In genomic region chr11:66704659-66705360, GRCh38 we compare ENCODE assay signal across 23 cellular contexts. TPM values are rescaled to one million over a fixed set of nuclear protein-coding genes. Genes with fewer than 3 reads are reported as not detected.
A peak's percentile ranks its signal among the peaks of the same experiment; 100 is the strongest.
DNase-seq lines count a peak whose midpoint lies in the region; ATAC-seq, FAIRE-seq and TF ChIP-seq lines count a peak whose summit lies in the region.
"Had no signal": no experiment of that assay in that cellular context is flagged by ENCODE, and none has a peak within 500 bp of the region (broad histone marks: within the 10 kb centered on the region; RNA-seq: fewer than 3 reads in every experiment).

No MANE protein-coding gene starts in this region.

- H3K4me3 ChIP-seq in breast epithelium (no peak overlapping the region), endothelial cell of umbilical vein (replicated peaks in 1 of 3; ENCODE audit: insufficient read depth in 1 of 3, low read depth in 1 of 3, low read length in 3 of 3) (no peak overlapping the region), mucosa of descending colon (no peak overlapping the region), upper lobe of right lung (no peak overlapping the region)
- H3K4me3 ChIP-seq: SK-N-MC had no signal

- no peak overlapping the region for H3K9ac ChIP-seq in endothelial cell of umbilical vein (replicated peaks; ENCODE audit: extremely low read depth, insufficient read depth, low read length)

- H3K27ac ChIP-seq in breast epithelium (no peak overlapping the region), endothelial cell of umbilical vein (ENCODE audit: insufficient read depth, low read depth, low read length) (no peak overlapping the region), upper lobe of right lung (no peak overlapping the region)
- H3K27ac ChIP-seq: 22Rv1, SK-N-MC had no signal

- no peak overlapping the region for H2AFZ ChIP-seq in endothelial cell of umbilical vein (ENCODE audit: low read depth, low read length)

- H3K4me3 Mint-ChIP-seq in MCF 10A (ENCODE audit: unreplicated experiment) = no peak overlapping the region
- H3K4me3 Mint-ChIP-seq: CD8-positive, alpha-beta T cell had no signal

- H3K36me3 ChIP-seq in breast epithelium = no peaks in the 10 kb centered on the region
- H3K36me3 ChIP-seq in endothelial cell of umbilical vein (ENCODE audit: control insufficient read depth in 2 of 2, extremely low read depth in 1 of 2, insufficient read depth in 2 of 2, low read length in 2 of 2) = no peaks in the 10 kb centered on the region
- no peaks in the 10 kb centered on the region for H3K36me3 ChIP-seq in mucosa of descending colon (ENCODE audit: low read depth)
- H3K36me3 ChIP-seq in upper lobe of right lung = no peaks in the 10 kb centered on the region

- dilution Hi-C loops in endothelial cell of umbilical vein (cut with MboI; ENCODE audit: extremely low pct_ligation_motif_present, low sequenced_read_pairs) = no loop called here

- H3K27me3 Mint-ChIP-seq in MCF 10A (ENCODE audit: insufficient read depth, unreplicated experiment) = no peaks in the 10 kb centered on the region

- intact Hi-C loops in MCF 10A (cut with micrococcal nuclease) (no loop called here), breast epithelium (cut with DNase I; ENCODE audit: low total_unique reads) (no loop called here), endothelial cell of umbilical vein (cut with micrococcal nuclease) (no loop called here), mucosa of descending colon (cut with DNase I, micrococcal nuclease) (no loop called here), upper lobe of right lung (cut with DNase I) (no loop called here)

- H3K27me3 ChIP-seq in breast epithelium (no peaks in the 10 kb centered on the region), endothelial cell of umbilical vein (ENCODE audit: control insufficient read depth in 2 of 2, insufficient read depth in 2 of 2, low read length in 2 of 2) (no peaks in the 10 kb centered on the region), upper lobe of right lung (no peaks in the 10 kb centered on the region)

- ATAC-seq in mucosa of descending colon (peak; percentile 23), upper lobe of right lung (peak; percentile 31), HG03432 (IDR thresholded peaks at IDR 0.05; ENCODE audit: unreplicated experiment) (no peak)
- ATAC-seq: CD8-positive, alpha-beta T cell had no signal

- FAIRE-seq in endothelial cell of umbilical vein (lab: Jason Lieb, UNC) = no peak
- FAIRE-seq: H54 had no signal

- H3K4me2 ChIP-seq in endothelial cell of umbilical vein (ENCODE audit: insufficient read depth, low read length) = no peak overlapping the region

- peak overlapping the region; percentile 63 for H3K27ac Mint-ChIP-seq in MCF 10A (ENCODE audit: low read depth, unreplicated experiment)
- H3K27ac Mint-ChIP-seq: CD8-positive, alpha-beta T cell had no signal

- no TSS peak for BruUV-seq in MCF 10A (replicated peaks; lab: Mats Ljungman, UMichigan)
- TSS peak; percentile 56 for BruUV-seq in endothelial cell of umbilical vein (replicated peaks; lab: Mats Ljungman, UMichigan)

- H4K20me1 ChIP-seq in endothelial cell of umbilical vein (replicated peaks; ENCODE audit: control insufficient read depth, extremely low read depth, insufficient read depth, low read length) = no peaks in the 10 kb centered on the region

- H3K9me3 Mint-ChIP-seq in MCF 10A (ENCODE audit: unreplicated experiment) = no peaks in the 10 kb centered on the region
- H3K9me3 Mint-ChIP-seq: CD8-positive, alpha-beta T cell had no signal

- H3K4me1 ChIP-seq in breast epithelium = no peaks in the 10 kb centered on the region
- H3K4me1 ChIP-seq in endothelial cell of umbilical vein (ENCODE audit: control insufficient read depth, extremely low read depth, insufficient read depth, low read length) = no peaks in the 10 kb centered on the region
- no peaks in the 10 kb centered on the region for H3K4me1 ChIP-seq in mucosa of descending colon (ENCODE audit: low read depth)
- H3K4me1 ChIP-seq in upper lobe of right lung = no peaks in the 10 kb centered on the region

- peaks cover 52% of the 10 kb centered on the region for H3K36me3 Mint-ChIP-seq in MCF 10A (ENCODE audit: insufficient read depth, unreplicated experiment)
- H3K36me3 Mint-ChIP-seq: CD8-positive, alpha-beta T cell had no signal

- no peak for TF ChIP-seq CTCF in MCF 10A (IDR thresholded peaks at IDR 0.05; ENCODE audit: unreplicated experiment)
- no peak for TF ChIP-seq CTCF in breast epithelium (IDR thresholded peaks at IDR 0.05)
- no peak for TF ChIP-seq CTCF in endothelial cell of umbilical vein (IDR thresholded peaks at IDR 0.05; ENCODE audit: extremely low read depth in 1 of 2, insufficient read depth in 1 of 2, low read depth in 1 of 2, low read length in 2 of 2)
- TF ChIP-seq CTCF in mucosa of descending colon (IDR thresholded peaks at IDR 0.05) = no peak
- no peak for TF ChIP-seq CTCF in upper lobe of right lung (IDR thresholded peaks at IDR 0.05)

- H3K4me1 Mint-ChIP-seq in MCF 10A (ENCODE audit: insufficient read depth, unreplicated experiment) = no peaks in the 10 kb centered on the region

- no peak for DNase-seq in MCF 10A (ENCODE audit: unreplicated experiment)
- no peak for DNase-seq in breast epithelium (ENCODE audit: low spot score in 2 of 2)
- no peak for DNase-seq in endothelial cell of umbilical vein (ENCODE audit: low read depth, low spot score)
- DNase-seq in mucosa of descending colon = no peak
- DNase-seq in upper lobe of right lung = no peak
- no peak for DNase-seq in RKO (ENCODE audit: low spot score)
- DNase-seq in stimulated activated CD4-positive, alpha-beta T cell treated with anti-CD3 and anti-CD28 coated beads, Interleukin-2, amount 100 ng/mL, for 48 hours = no peak
- DNase-seq: C1 segment of cervical spinal cord; Calu3; CD8-positive, alpha-beta T cell; DMS153; NCI-H1105 treated with DMSO at 0.1 percent for 48 hours; NCI-H2029 treated with DMSO at 0.1 percent for 48 hours; NCI-H226; NCI-H526; OCI-M1; RPMI8226; SHP77 treated with DMSO at 0.1 percent for 48 hours; SW 1271 had no signal

- CTCF ChIA-PET in MCF 10A (lab: Yijun Ruan, JAX) (interaction anchor here (1.0 kb wide), 1 partner anchor 10 kb away, joined by 8 read pairs; no protein-coding TSS in a partner anchor), endothelial cell of umbilical vein (lab: Charles Lee) (interaction anchor here (0.7 to 1.4 kb wide), 3 partner anchors 10 to 130 kb away, joined by 3 read pairs; no protein-coding TSS in a partner anchor)

- no peaks in the 10 kb centered on the region for H3K79me2 ChIP-seq in endothelial cell of umbilical vein (ENCODE audit: control insufficient read depth, insufficient read depth, low read length)

- H3K9me3 ChIP-seq in breast epithelium (no peaks in the 10 kb centered on the region), endothelial cell of umbilical vein (replicated peaks; ENCODE audit: control insufficient read depth, insufficient read depth, low read length) (no peaks in the 10 kb centered on the region), mucosa of descending colon (no peaks in the 10 kb centered on the region), upper lobe of right lung (no peaks in the 10 kb centered on the region)

- H3K9me1 ChIP-seq in endothelial cell of umbilical vein (replicated peaks; ENCODE audit: control insufficient read depth, extremely low read depth, insufficient read depth, low read length) = no peaks in the 10 kb centered on the region

- TF ChIP-seq POLR2A in breast epithelium (IDR thresholded peaks at IDR 0.05) = no peak
- no peak for TF ChIP-seq POLR2A in endothelial cell of umbilical vein (IDR thresholded peaks at IDR 0.05; ENCODE audit: low read depth, low read length)

- POLR2A ChIA-PET in MCF 10A (lab: Yijun Ruan, JAX) = interaction anchor here (0.5 kb wide), 1 partner anchor 137 kb away, joined by 3 read pairs; no protein-coding TSS in a partner anchor
- POLR2A ChIA-PET in endothelial cell of umbilical vein (lab: Charles Lee) = no interaction called here

TF ChIP-seq in endothelial cell of umbilical vein, 7 proteins besides CTCF, POLR2A, EP300 and RAD21:
- TF ChIP-seq MAX (IDR thresholded peaks at IDR 0.05; ENCODE audit: insufficient read depth, insufficient read length) = no peak
- TF ChIP-seq EZH2 (IDR thresholded peaks at IDR 0.05; ENCODE audit: borderline replicate concordance, low read depth, low read length, severe bottlenecking) = no peak
- TF ChIP-seq GATA2 (IDR thresholded peaks at IDR 0.05; ENCODE audit: insufficient read depth, insufficient read length, low read depth, low read length) = no peak
- no peak for TF ChIP-seq MYC (IDR thresholded peaks at IDR 0.05; ENCODE audit: low read depth, low read length)
- TF ChIP-seq FOS (IDR thresholded peaks at IDR 0.05; ENCODE audit: borderline replicate concordance, insufficient read depth, low read length) = no peak
- TF ChIP-seq POLR2AphosphoS5 (IDR thresholded peaks at IDR 0.05; ENCODE audit: insufficient read depth, low read depth, low read length) = no peak

RNA-seq across cellular contexts. Expression of gene SPTBN2, which starts 24.2 kb away (rescaled TPM):
- total RNA-seq in MCF 10A (2022) (46.9 and 47.2 TPM in 2 replicates), breast epithelium (10 to 100 TPM in 2 of 3 donors, 1 to 10 TPM in 1; 1.1 to 28.7 (median 27.2) TPM), endothelial cell of umbilical vein (18.7 and 19.8 TPM in 2 replicates), mucosa of descending colon (10 to 100 TPM in 1 of 3 donors, 1 to 10 TPM in 2; 3.7 to 10.0 (median 6.3) TPM), upper lobe of right lung (8.1 TPM)
- polyA plus RNA-seq in endothelial cell of umbilical vein = 3.8 and 3.9 TPM in 2 replicates
- polyA plus RNA-seq in endothelial cell of umbilical vein (2011; cell fraction: cytosol; rRNA removed) = 4.9 and 5.0 TPM in 2 replicates
- 21.7 and 29.0 TPM in 2 replicates for polyA plus RNA-seq in endothelial cell of umbilical vein (2011; cell fraction: nucleus; rRNA removed)
- 15.1 and 17.2 TPM in 2 replicates for polyA plus RNA-seq in endothelial cell of umbilical vein (2012)
- 6.6 and 13.0 TPM in 2 replicates for polyA minus RNA-seq in endothelial cell of umbilical vein
- 62.1 TPM for polyA minus RNA-seq in endothelial cell of umbilical vein (2011; cell fraction: cytosol; rRNA and poly(A)+ RNA removed)
- polyA minus RNA-seq in endothelial cell of umbilical vein (2011; cell fraction: nucleus; rRNA and poly(A)+ RNA removed) = 6.7 and 9.9 TPM in 2 replicates
- total RNA-seq: CD8-positive, alpha-beta T cell had no signal

RNA-seq across cellular contexts. Expression of gene RBM4B, which starts 27.1 kb away (rescaled TPM):
- total RNA-seq in MCF 10A (2022) (9.5 and 13.5 TPM in 2 replicates), breast epithelium (10 to 100 TPM; 14.9 to 43.8 (median 25.9) TPM), endothelial cell of umbilical vein (19.4 and 22.2 TPM in 2 replicates), mucosa of descending colon (10 to 100 TPM; 16.7 to 22.7 (median 16.7) TPM), upper lobe of right lung (9.5 TPM)
- polyA plus RNA-seq in endothelial cell of umbilical vein = 25.4 and 31.2 TPM in 2 replicates
- polyA plus RNA-seq in endothelial cell of umbilical vein (2011; cell fraction: cytosol; rRNA removed) = 21.2 and 27.1 TPM in 2 replicates
- polyA plus RNA-seq in endothelial cell of umbilical vein (2011; cell fraction: nucleus; rRNA removed) = 39.2 and 49.7 TPM in 2 replicates
- polyA plus RNA-seq in endothelial cell of umbilical vein (2012) = 24.3 and 26.2 TPM in 2 replicates
- 31.3 and 33.6 TPM in 2 replicates for polyA minus RNA-seq in endothelial cell of umbilical vein
- polyA minus RNA-seq in endothelial cell of umbilical vein (2011; cell fraction: cytosol; rRNA and poly(A)+ RNA removed) = 10.1 TPM
- 20.9 and 22.6 TPM in 2 replicates for polyA minus RNA-seq in endothelial cell of umbilical vein (2011; cell fraction: nucleus; rRNA and poly(A)+ RNA removed)
